Comparison of ENCODE assay signal across 16 cellular contexts in genomic region chr7:151924001-151924400, GRCh38.
A peak's percentile ranks its signal among the peaks of the same experiment; 100 is the strongest.
DNase-seq lines count a peak whose midpoint lies in the region; ATAC-seq and TF ChIP-seq lines count a peak whose summit lies in the region.
"Had no signal": no experiment of that assay in that cellular context is flagged by ENCODE, and none has a peak within 500 bp of the region (broad histone marks: within the 10 kb centered on the region; RNA-seq: fewer than 3 reads in every experiment).

No MANE protein-coding gene starts in this region.

- H3K27ac ChIP-seq in C4-2B (peak overlapping the region; percentile 76), caudate nucleus (ENCODE audit: low read depth, low read length) (peak overlapping the region; percentile 72), muscle layer of duodenum (ENCODE audit: low read length) (peak overlapping the region; percentile 50), substantia nigra (ENCODE audit: low read depth, low read length, poor library complexity, severe bottlenecking) (peak overlapping the region; percentile 44)
- H3K27ac ChIP-seq: BLaER1, vagina had no signal

- TF ChIP-seq CTCF in C4-2B (conservative IDR thresholded peaks at IDR 0.05): no peak

- H3K9me3 ChIP-seq in muscle layer of duodenum (ENCODE audit: control insufficient read depth in 1 of 2, low read length in 2 of 2): no peaks in the 10 kb centered on the region
- H3K9me3 ChIP-seq: BLaER1, vagina had no signal

- H3K36me3 ChIP-seq in muscle layer of duodenum (ENCODE audit: control insufficient read depth in 1 of 2, insufficient read depth in 2 of 2, low read length in 2 of 2): no peaks in the 10 kb centered on the region
- H3K36me3 ChIP-seq: BLaER1, vagina had no signal

- ATAC-seq in HG02571 (IDR thresholded peaks at IDR 0.05; ENCODE audit: unreplicated experiment) (no peak), HG03439 (IDR thresholded peaks at IDR 0.05; ENCODE audit: unreplicated experiment) (no peak)
- ATAC-seq: SK-N-SH treated with all-trans-retinoic acid at 6 μM for 48 hours; stimulated activated naive CD8-positive, alpha-beta T cell treated with anti-CD3 and anti-CD28 coated beads, Interleukin-15, amount 100 ng/mL, for 72 hours had no signal

- H3K27me3 ChIP-seq in muscle layer of duodenum (ENCODE audit: low read depth, low read length): no peaks in the 10 kb centered on the region
- H3K27me3 ChIP-seq: BLaER1, vagina had no signal

- no peak for DNase-seq in caudate nucleus (lab: John Stamatoyannopoulos, UW)
- no peak for DNase-seq in substantia nigra (lab: John Stamatoyannopoulos, UW)
- DNase-seq in SW 1271 (lab: John Stamatoyannopoulos, UW): no peak
- no peak for DNase-seq in hippocampal formation (lab: John Stamatoyannopoulos, UW)
- DNase-seq: activated CD4-positive, alpha-beta T cell treated with anti-CD3 and anti-CD28 coated beads, Interleukin-2, amount 10 ng/mL, durations not matched to agents 7 days and 5 days; activated naive CD4-positive, alpha-beta T cell treated with anti-CD3 and anti-CD28 coated beads, Interleukin-2, amount 10 ng/mL, durations not matched to agents 7 days and 5 days; NCI-H2081 treated with DMSO at 0.1 percent for 48 hours; NCI-H446; stimulated activated naive CD8-positive, alpha-beta T cell treated with anti-CD3 and anti-CD28 coated beads, Interleukin-15, amount 100 ng/mL, for 72 hours had no signal

- H3K4me3 ChIP-seq in muscle layer of duodenum (ENCODE audit: low read depth in 1 of 2, low read length in 2 of 2): no peak overlapping the region
- H3K4me3 ChIP-seq: BLaER1, vagina had no signal

- H3K4me1 ChIP-seq in muscle layer of duodenum (ENCODE audit: control insufficient read depth in 1 of 2, insufficient read depth in 2 of 2, low read length in 2 of 2): peaks cover 0 to 4% of the 10 kb centered on the region in 2 donors
